Comparison of ENCODE assay signal across 9 cellular contexts in the genomic region with DNA sequence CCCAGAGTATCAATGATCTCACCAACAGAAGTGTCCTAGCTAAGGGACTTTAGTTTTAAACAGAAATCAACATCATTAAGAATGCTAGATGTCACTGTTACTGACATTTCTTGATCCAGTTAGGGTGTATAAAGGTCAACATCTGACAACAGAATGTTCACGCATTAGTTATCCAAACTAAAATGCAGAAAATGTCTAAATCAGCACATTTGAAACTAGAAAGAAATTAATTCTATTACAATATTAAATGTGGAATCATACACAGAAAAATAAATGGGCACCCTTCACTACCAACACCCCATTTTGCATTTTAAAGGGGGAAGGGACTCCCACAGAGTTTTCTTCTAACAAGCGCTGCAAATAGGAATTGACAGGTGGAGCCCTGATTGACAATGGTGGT. TPM values are rescaled to one million over a fixed set of nuclear protein-coding genes. Genes with fewer than 3 reads are reported as not detected.
"Had no signal": no experiment of that assay in that cellular context is flagged by ENCODE, and none has a peak within 500 bp of the region (broad histone marks: within the 10 kb centered on the region; RNA-seq: fewer than 3 reads in every experiment).

No MANE protein-coding gene starts in this region.

- DNase-seq: GDM1, GF-D8 had no signal

- ATAC-seq: GM12878 had no signal

- FAIRE-seq: G401.6, GM12878, GM12891, GM12892, GM18507, GM19239 had no signal

- H3K4me3 ChIP-seq: GM12878 had no signal

RNA-seq across cellular contexts. Expression of gene ELAVL2, which starts 24.5 kb away (rescaled TPM):
- total RNA-seq: G401 had no signal
